Comparison of ENCODE assay signal across 11 cellular contexts in the genomic region with DNA sequence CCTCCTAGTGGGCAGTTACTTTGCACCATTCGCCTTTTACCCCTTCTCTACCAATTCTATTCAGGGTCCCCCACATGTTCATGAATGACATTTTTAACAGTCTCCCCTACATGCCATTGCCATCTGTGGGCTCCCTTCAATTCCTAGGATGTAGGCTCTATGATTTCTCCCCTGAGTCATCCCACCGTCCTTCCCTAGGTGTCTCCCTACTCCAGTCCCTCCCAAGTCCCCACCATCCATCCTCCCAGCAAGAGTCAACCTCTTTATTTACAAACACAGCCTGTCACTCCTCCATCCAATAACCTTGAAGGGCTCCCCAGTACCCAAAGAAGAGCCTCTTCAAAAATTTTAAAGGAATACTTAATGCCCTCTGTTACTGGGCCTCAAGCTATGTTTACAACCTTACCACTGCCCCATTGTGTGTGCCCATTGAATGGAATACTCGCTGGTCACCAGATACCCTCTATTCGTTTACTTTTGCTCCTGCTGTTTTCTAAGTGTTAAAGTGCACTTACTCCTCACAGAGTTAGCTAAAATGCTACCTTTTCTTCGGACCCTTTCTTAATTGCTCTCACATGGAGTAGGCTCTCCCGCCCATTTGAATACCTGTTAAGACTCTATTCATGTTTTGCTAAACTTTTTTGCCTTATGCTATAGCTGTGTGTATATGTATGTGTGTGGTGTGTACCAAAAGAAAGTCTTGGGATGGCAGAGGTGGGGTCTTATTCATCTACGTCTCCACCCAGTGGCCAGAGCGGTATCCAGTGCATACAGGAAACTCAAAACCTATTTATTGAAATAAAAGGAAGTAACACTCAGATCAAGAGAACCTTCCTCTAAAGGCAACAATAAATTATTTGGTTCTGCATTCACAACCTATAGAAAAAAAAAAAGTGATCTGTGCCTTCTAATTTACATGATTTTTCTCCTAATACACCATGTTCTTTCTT.
DNase-seq lines count a peak whose midpoint lies in the region; ATAC-seq, FAIRE-seq and TF ChIP-seq lines count a peak whose summit lies in the region.
"Had no signal": no experiment of that assay in that cellular context is flagged by ENCODE, and none has a peak within 500 bp of the region (broad histone marks: within the 10 kb centered on the region; RNA-seq: fewer than 3 reads in every experiment).

No MANE protein-coding gene starts in this region.

- no peaks in the 10 kb centered on the region for H3K36me3 Mint-ChIP-seq in stimulated activated naive B cell treated with anti-CD40 and anti-IgM and Interleukin-4, amounts not matched to agents 10 μg/mL and 1 μg/mL and 100 μg/mL, for 72 hours
- H3K36me3 Mint-ChIP-seq: CD4-positive, alpha-beta memory T cell had no signal

- H3K27me3 Mint-ChIP-seq in stimulated activated naive B cell treated with anti-CD40 and anti-IgM and Interleukin-4, amounts not matched to agents 10 μg/mL and 1 μg/mL and 100 μg/mL, for 72 hours = peaks cover 8 to 22% of the 10 kb centered on the region in 2 donors

- FAIRE-seq in bronchial epithelial cell (lab: Jason Lieb, UNC) = peak; percentile 70

- H3K9me3 Mint-ChIP-seq in stimulated activated naive B cell treated with anti-CD40 and anti-IgM and Interleukin-4, amounts not matched to agents 10 μg/mL and 1 μg/mL and 100 μg/mL, for 72 hours = peaks cover 0 to 3% of the 10 kb centered on the region in 2 donors

- H3K4me3 ChIP-seq in bronchial epithelial cell (ENCODE audit: low read depth, low read length) = no peak overlapping the region
- H3K4me3 ChIP-seq: lung had no signal

- H3K4me3 Mint-ChIP-seq in stimulated activated naive B cell treated with anti-CD40 and anti-IgM and Interleukin-4, amounts not matched to agents 10 μg/mL and 1 μg/mL and 100 μg/mL, for 72 hours = no peak overlapping the region
- H3K4me3 Mint-ChIP-seq: CD4-positive, alpha-beta memory T cell had no signal

- TF ChIP-seq CTCF in bronchial epithelial cell (IDR thresholded peaks at IDR 0.05; ENCODE audit: insufficient read depth, low read length, severe bottlenecking) = peak; percentile 18

- no peaks in the 10 kb centered on the region for H3K27me3 ChIP-seq in bronchial epithelial cell (ENCODE audit: control insufficient read depth, insufficient read depth, low read length)

- peak; percentile 70 to 76 for ATAC-seq in stimulated activated naive B cell treated with anti-CD40 and anti-IgM and Interleukin-4, amounts not matched to agents 10 μg/mL and 1 μg/mL and 100 μg/mL, for 72 hours (replicated peaks)
- no peak for ATAC-seq in GM19035 (IDR thresholded peaks at IDR 0.05; ENCODE audit: unreplicated experiment)

- peak; percentile 56 for DNase-seq in NCI-H82 (lab: John Stamatoyannopoulos, UW)
- DNase-seq in NCI-H82 treated with DMSO at 0.1 percent for 48 hours (lab: John Stamatoyannopoulos, UW; ENCODE audit: unreplicated experiment) = no peak
- DNase-seq in NCI-H2107 treated with DMSO at 0.1 percent for 48 hours (lab: John Stamatoyannopoulos, UW; ENCODE audit: unreplicated experiment) = peak; percentile 78
- peak; percentile 7 for DNase-seq in bronchial epithelial cell (ENCODE audit: low read depth)
- DNase-seq in stimulated activated naive B cell treated with anti-CD40 and anti-IgM and Interleukin-4, amounts not matched to agents 10 μg/mL and 1 μg/mL and 100 μg/mL, for 72 hours = no peak
- DNase-seq in hypothalamus (lab: John Stamatoyannopoulos, UW) = no peak
- no peak for DNase-seq in T1000 (lab: John Stamatoyannopoulos, UW)
- DNase-seq: CD4-positive, alpha-beta memory T cell; T-helper 1 cell had no signal

- H3K27ac Mint-ChIP-seq in stimulated activated naive B cell treated with anti-CD40 and anti-IgM and Interleukin-4, amounts not matched to agents 10 μg/mL and 1 μg/mL and 100 μg/mL, for 72 hours = no peak overlapping the region
- H3K27ac Mint-ChIP-seq: CD4-positive, alpha-beta memory T cell had no signal

- H3K36me3 ChIP-seq in bronchial epithelial cell (ENCODE audit: control insufficient read depth, insufficient read depth, low read length) = no peaks in the 10 kb centered on the region

- H3K4me1 Mint-ChIP-seq in stimulated activated naive B cell treated with anti-CD40 and anti-IgM and Interleukin-4, amounts not matched to agents 10 μg/mL and 1 μg/mL and 100 μg/mL, for 72 hours = peaks cover 0 to 3% of the 10 kb centered on the region in 2 donors
- H3K4me1 Mint-ChIP-seq: CD4-positive, alpha-beta memory T cell had no signal

Comparison
In these comparisons a context has a peak if more than half of its experiments do, and no peak if none do; other contexts are left out.
1. DNase-seq: peak in NCI-H82 (single experiment), NCI-H2107 treated with DMSO at 0.1 percent for 48 hours (single experiment) and bronchial epithelial cell (single experiment); none in NCI-H82 treated with DMSO at 0.1 percent for 48 hours (single experiment), stimulated activated naive B cell treated with anti-CD40 and anti-IgM and Interleukin-4, amounts not matched to agents 10 μg/mL and 1 μg/mL and 100 μg/mL, for 72 hours (single experiment), hypothalamus (0 of 51) and T1000 (single experiment).